In genomic region chr15:101016581-101016980, GRCh38 we compare ENCODE assay signal across 34 cellular contexts.
A peak's percentile ranks its signal among the peaks of the same experiment; 100 is the strongest.
DNase-seq lines count a peak whose midpoint lies in the region; ATAC-seq, FAIRE-seq and TF ChIP-seq lines count a peak whose summit lies in the region.
"Had no signal": no experiment of that assay in that cellular context is flagged by ENCODE, and none has a peak within 500 bp of the region (broad histone marks: within the 10 kb centered on the region; RNA-seq: fewer than 3 reads in every experiment).

No MANE protein-coding gene starts in this region.

- no peaks in the 10 kb centered on the region for H3K27me3 ChIP-seq in bronchial epithelial cell (ENCODE audit: control insufficient read depth, insufficient read depth, low read length)
- no peaks in the 10 kb centered on the region for H3K27me3 ChIP-seq in lung (ENCODE audit: control insufficient read depth, insufficient read depth)
- H3K27me3 ChIP-seq in suprapubic skin: no peaks in the 10 kb centered on the region
- H3K27me3 ChIP-seq: body of pancreas, gastrocnemius medialis, neutrophil, upper lobe of left lung had no signal

- no peak for TF ChIP-seq POLR2A in suprapubic skin (IDR thresholded peaks at IDR 0.05)

- WGBS in lung, 2 donors: 94 to 97% methylated on average over 7 of the region's 7 CpGs
- WGBS in suprapubic skin: 94% methylated on average over 6 of the region's 7 CpGs

- H3K4me3 ChIP-seq in bronchial epithelial cell (ENCODE audit: low read depth, low read length) (no peak overlapping the region), lung (no peak overlapping the region), suprapubic skin (no peak overlapping the region)
- H3K4me3 ChIP-seq: adrenal gland, body of pancreas, gastrocnemius medialis, K562, prostate gland, upper lobe of left lung had no signal

- H3K4me1 ChIP-seq in lung (ENCODE audit: control insufficient read depth in 2 of 2, insufficient read depth in 2 of 2, low read length in 2 of 2): peaks cover 0 to 3% of the 10 kb centered on the region in 2 donors
- H3K4me1 ChIP-seq in suprapubic skin: no peaks in the 10 kb centered on the region
- H3K4me1 ChIP-seq: body of pancreas, gastrocnemius medialis, prostate gland had no signal

- H3K9me3 ChIP-seq in lung (ENCODE audit: control insufficient read depth in 2 of 2, insufficient read depth in 1 of 2, low read length in 1 of 2) (no peaks in the 10 kb centered on the region), suprapubic skin (no peaks in the 10 kb centered on the region)
- H3K9me3 ChIP-seq: adrenal gland, body of pancreas, gastrocnemius medialis, neutrophil, prostate gland, upper lobe of left lung had no signal

- ATAC-seq in lung (ENCODE audit: insufficient read depth, low FRiP score) (no peak), GM18873 (IDR thresholded peaks at IDR 0.05; ENCODE audit: low FRiP score, unreplicated experiment) (no peak)
- ATAC-seq: activated CD4-positive, alpha-beta T cell treated with anti-CD3 and anti-CD28 coated beads for 36 hours; body of pancreas; gastrocnemius medialis; stimulated activated effector memory CD8-positive, alpha-beta T cell treated with anti-CD3 and anti-CD28 coated beads, Interleukin-12 subunit alpha, Interleukin-12 subunit beta, amount 100 ng/mL, for 72 hours had no signal

- peaks cover 10% of the 10 kb centered on the region for H3K36me3 ChIP-seq in bronchial epithelial cell (ENCODE audit: control insufficient read depth, insufficient read depth, low read length)
- peaks cover 0 to 5% of the 10 kb centered on the region in 2 donors for H3K36me3 ChIP-seq in lung (ENCODE audit: control insufficient read depth in 2 of 2, insufficient read depth in 2 of 2, low read length in 2 of 2)
- peaks cover 63% of the 10 kb centered on the region for H3K36me3 ChIP-seq in suprapubic skin
- H3K36me3 ChIP-seq: gastrocnemius medialis had no signal

- no peak for TF ChIP-seq EP300 in suprapubic skin (IDR thresholded peaks at IDR 0.05)

- no peak for TF ChIP-seq CTCF in bronchial epithelial cell (IDR thresholded peaks at IDR 0.05; ENCODE audit: insufficient read depth, low read length, severe bottlenecking)
- TF ChIP-seq CTCF in lung (IDR thresholded peaks at IDR 0.05; ENCODE audit: control extremely low read depth, extremely low read depth): no peak
- TF ChIP-seq CTCF in suprapubic skin (IDR thresholded peaks at IDR 0.05): no peak

- FAIRE-seq in bronchial epithelial cell (lab: Jason Lieb, UNC): peak; percentile 64
- FAIRE-seq: K562, RCC 7860 had no signal

- H3K27ac ChIP-seq in lung (ENCODE audit: low read depth in 1 of 2, low read length in 1 of 2): no peak overlapping the region
- no peak overlapping the region for H3K27ac ChIP-seq in suprapubic skin
- H3K27ac ChIP-seq: body of pancreas, C4-2B, gastrocnemius medialis, neutrophil, prostate gland, upper lobe of left lung, VCaP had no signal

- DNase-seq in activated CD8-positive, alpha-beta memory T cell treated with anti-CD3 and anti-CD28 coated beads for 24 hours: peak; percentile 51
- DNase-seq in activated CD8-positive, alpha-beta memory T cell treated with anti-CD3 and anti-CD28 coated beads, Interleukin-2, amount 50 U/mL, for 4 hours: no peak
- DNase-seq in bronchial epithelial cell (ENCODE audit: low read depth) (no peak), lung (ENCODE audit: low spot score) (peak; percentile 26), suprapubic skin (ENCODE audit: low spot score in 2 of 2) (peak; percentile 32 to 40), COLO829 (ENCODE audit: low spot score) (no peak), KG1 (lab: John Stamatoyannopoulos, UW) (no peak)
- DNase-seq: 8988T; activated naive CD4-positive, alpha-beta T cell treated with anti-CD3 and anti-CD28 coated beads, Interleukin-2, amount 10 ng/mL, durations not matched to agents 7 days and 5 days; body of pancreas; DMS79 treated with DMSO at 0.1 percent for 48 hours; gastrocnemius medialis; GF-D8; mesenchymal stem cell; NCI-H1092 treated with DMSO at 0.1 percent for 48 hours; NCI-H187 treated with DMSO at 0.1 percent for 48 hours; NCI-H2171 treated with DMSO at 0.1 percent for 48 hours; NCI-H510A; SIG-M5; stimulated activated CD4-positive, alpha-beta T cell treated with anti-CD3 and anti-CD28 coated beads, Interleukin-15, amount 100 ng/mL, for 24 hours; stimulated activated CD4-positive, alpha-beta T cell treated with anti-CD3 and anti-CD28 coated beads, Interleukin-4, amount 100 ng/mL, for 4 hours; SW 1271; T-helper 9 cell; upper lobe of left lung had no signal

Comparison
In these comparisons a context has a peak if more than half of its experiments do, and no peak if none do; other contexts are left out.
1. DNase-seq: peak in activated CD8-positive, alpha-beta memory T cell treated with anti-CD3 and anti-CD28 coated beads for 24 hours (single experiment), lung (single experiment) and suprapubic skin (2 of 2); none in activated CD8-positive, alpha-beta memory T cell treated with anti-CD3 and anti-CD28 coated beads, Interleukin-2, amount 50 U/mL, for 4 hours (single experiment), bronchial epithelial cell (single experiment), COLO829 (single experiment) and KG1 (single experiment).